Comparison of ENCODE assay signal across 9 cellular contexts in the genomic region with DNA sequence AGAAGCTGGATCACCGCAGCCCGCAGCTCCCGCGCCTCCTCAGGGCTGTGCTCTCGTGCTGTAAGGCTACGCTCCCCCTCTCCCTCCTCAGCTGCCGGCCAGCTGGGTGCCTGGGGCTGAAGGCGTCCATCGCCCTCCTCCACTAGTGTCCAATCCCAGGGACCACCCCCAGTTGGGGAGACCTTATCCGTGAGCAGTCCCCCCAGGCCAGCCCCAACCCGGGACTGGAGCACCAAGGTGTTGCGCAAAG. TPM values are rescaled to one million over a fixed set of nuclear protein-coding genes. Genes with fewer than 3 reads are reported as not detected.
DNase-seq lines count a peak whose midpoint lies in the region; ATAC-seq and TF ChIP-seq lines count a peak whose summit lies in the region.
"Had no signal": no experiment of that assay in that cellular context is flagged by ENCODE, and none has a peak within 500 bp of the region (broad histone marks: within the 10 kb centered on the region; RNA-seq: fewer than 3 reads in every experiment).

No MANE protein-coding gene starts in this region.

- H3K27ac Mint-ChIP-seq in natural killer cell: peak overlapping the region; percentile 45 to 90

- H3K4me1 ChIP-seq in Karpas-422 (ENCODE audit: low read length) (peaks cover 7% of the 10 kb centered on the region), duodenal mucosa (ENCODE audit: control insufficient read depth in 1 of 2, insufficient read depth in 2 of 2, low read length in 2 of 2) (peaks cover 14 to 17% of the 10 kb centered on the region in 2 donors)

- no peak overlapping the region for H3K27ac ChIP-seq in Karpas-422 (ENCODE audit: low read length)
- no peak overlapping the region for H3K27ac ChIP-seq in duodenal mucosa (ENCODE audit: low read depth, low read length)

- H3K27me3 ChIP-seq in Karpas-422 (ENCODE audit: low read length): no peaks in the 10 kb centered on the region
- H3K27me3 ChIP-seq in duodenal mucosa (ENCODE audit: control insufficient read depth in 1 of 2, insufficient read depth in 2 of 2, low read length in 2 of 2): no peaks in the 10 kb centered on the region

- peaks cover 3% of the 10 kb centered on the region; the same call in 1 of the 2 replicates for H3K36me3 ChIP-seq in Karpas-422 (ENCODE audit: insufficient read depth, low read length)
- H3K36me3 ChIP-seq in duodenal mucosa (ENCODE audit: control insufficient read depth in 1 of 2, insufficient read depth in 2 of 2, low read length in 2 of 2): peaks cover 3 to 33% of the 10 kb centered on the region in 2 donors

- peak overlapping the region; percentile 86 for H3K4me3 Mint-ChIP-seq in natural killer cell

- DNase-seq in AG10803 (ENCODE audit: low read depth) (no peak), Karpas-422 (no peak), natural killer cell (no peak), EL (no peak), DMS114 treated with DMSO at 0.1 percent for 48 hours (lab: John Stamatoyannopoulos, UW; ENCODE audit: unreplicated experiment) (no peak), cortex of kidney (lab: John Stamatoyannopoulos, UW) (no peak), H4 (ENCODE audit: low spot score) (no peak)

- peak overlapping the region; percentile 69 for H3K4me2 ChIP-seq in Karpas-422 (ENCODE audit: low read depth, low read length, poor library complexity, severe bottlenecking)

- peak overlapping the region; percentile 96 for H3K9ac ChIP-seq in Karpas-422 (ENCODE audit: low read length)
- H3K9ac ChIP-seq in duodenal mucosa (ENCODE audit: low read depth in 1 of 2, low read length in 2 of 2): peak overlapping the region; percentile 81 to 96

- peaks cover 16% of the 10 kb centered on the region for H3K79me2 ChIP-seq in Karpas-422 (ENCODE audit: low read length)

- ATAC-seq in natural killer cell: no peak

- TF ChIP-seq CTCF in AG10803 (conservative IDR thresholded peaks at IDR 0.05; ENCODE audit: low read length) (no peak), natural killer cell (IDR thresholded peaks at IDR 0.05) (no peak)

- peaks cover 36% of the 10 kb centered on the region for H4K20me1 ChIP-seq in Karpas-422 (ENCODE audit: insufficient read depth, low read depth, low read length)

- intact Hi-C loops in natural killer cell (cut with micrococcal nuclease): no loop called here

- no peaks in the 10 kb centered on the region for H3K9me2 ChIP-seq in Karpas-422 (replicated peaks; ENCODE audit: insufficient read depth, low read length)

- H3K4me3 ChIP-seq in AG10803 (ENCODE audit: low read length) (peak overlapping the region; percentile 88), Karpas-422 (ENCODE audit: low read length) (peak overlapping the region; percentile 99), duodenal mucosa (ENCODE audit: low read depth in 1 of 2, low read length in 2 of 2) (peak overlapping the region; percentile 87 to 90)

- H2AFZ ChIP-seq in Karpas-422 (ENCODE audit: low read length): no peak overlapping the region

- H3K9me3 ChIP-seq in Karpas-422 (ENCODE audit: low read length) (no peaks in the 10 kb centered on the region), duodenal mucosa (ENCODE audit: control insufficient read depth in 1 of 2, low read length in 2 of 2) (no peaks in the 10 kb centered on the region)

- H3K4me1 Mint-ChIP-seq in natural killer cell: peaks cover 6 to 20% of the 10 kb centered on the region in 2 donors

- peaks cover 0 to 7% of the 10 kb centered on the region in 2 donors for H3K27me3 Mint-ChIP-seq in natural killer cell (ENCODE audit: low read depth in 2 of 2)

- H3K9me3 Mint-ChIP-seq in natural killer cell: no peaks in the 10 kb centered on the region

- H3K36me3 Mint-ChIP-seq in natural killer cell: no peaks in the 10 kb centered on the region

RNA-seq across cellular contexts. Expression of a gene that starts 1.2 kb away (rescaled TPM):
- 11.1 and 19.8 TPM in 2 replicates for total RNA-seq in Karpas-422 (2014; rRNA removed; shearing (Covaris generic); ENCODE audit: low replicate concordance)
- 10 to 100 TPM; 13.9 to 22.5 (median 21.3) TPM for total RNA-seq in natural killer cell
- 4.6 and 6.1 TPM in 2 replicates for total RNA-seq in H4 (2014; rRNA removed; shearing (Covaris generic))

RNA-seq across cellular contexts. Expression of a gene that starts 7.3 kb away (rescaled TPM):
- total RNA-seq in Karpas-422 (2014; rRNA removed; shearing (Covaris generic); ENCODE audit: low replicate concordance): not detected in 2 replicates
- under 1 TPM in 2 of 3 donors, not detected in 1; 0.11 to 0.12 TPM for total RNA-seq in natural killer cell
- total RNA-seq in H4 (2014; rRNA removed; shearing (Covaris generic)): not detected in 2 replicates
- total RNA-seq: HT1080 had no signal

RNA-seq across cellular contexts. Expression of a gene that starts 54.2 kb away (rescaled TPM):
- not detected in 2 replicates for total RNA-seq in Karpas-422 (2014; rRNA removed; shearing (Covaris generic); ENCODE audit: low replicate concordance)
- 1 to 10 TPM in 1 of 3 donors, under 1 TPM in 2; 0.31 to 2.0 (median 0.54) TPM for total RNA-seq in natural killer cell
- not detected in 2 replicates for total RNA-seq in H4 (2014; rRNA removed; shearing (Covaris generic))
- total RNA-seq: HT1080 had no signal

RNA-seq across cellular contexts. Expression of a gene that starts 59.0 kb away (rescaled TPM):
- 70.7 and 133 TPM in 2 replicates for total RNA-seq in Karpas-422 (2014; rRNA removed; shearing (Covaris generic); ENCODE audit: low replicate concordance)
- 10 to 100 TPM; 34.6 to 45.6 (median 38.5) TPM for total RNA-seq in natural killer cell
- total RNA-seq in H4 (2014; rRNA removed; shearing (Covaris generic)): 24.2 and 36.1 TPM in 2 replicates
